Comparison of ENCODE assay signal across 9 cellular contexts in genomic region chr6:73394577-73395354, GRCh38. TPM values are rescaled to one million over a fixed set of nuclear protein-coding genes. Genes with fewer than 3 reads are reported as not detected.
DNase-seq lines count a peak whose midpoint lies in the region; ATAC-seq and TF ChIP-seq lines count a peak whose summit lies in the region.
"Had no signal": no experiment of that assay in that cellular context is flagged by ENCODE, and none has a peak within 500 bp of the region (broad histone marks: within the 10 kb centered on the region; RNA-seq: fewer than 3 reads in every experiment).

Gene DDX43, plus strand, starts transcription at chr6:73394828. Its CDS starts 78 bp downstream, at chr6:73394906.

- DNase-seq in SK-N-SH: peak; percentile 29
- DNase-seq in T1000 (lab: John Stamatoyannopoulos, UW): peak; percentile 96
- DNase-seq in erythroblast (lab: John Stamatoyannopoulos, UW): peak; percentile 16 to 27
- no peak for DNase-seq in superior temporal gyrus (ENCODE audit: extremely low spot score)
- no peak for DNase-seq in BE2C

- WGBS in SK-N-SH (ENCODE audit: low lambda C conversion rate): 91% methylated on average over 51 of the region's 54 CpGs

- CTCF ChIA-PET in SK-N-SH (lab: Yijun Ruan, JAX): interaction anchor here (1.1 kb wide), 1 partner anchor 14 kb away, joined by 4 read pairs; no protein-coding TSS in a partner anchor

- H3K9ac ChIP-seq in SK-N-SH (no peak within 1 kb of the TSS), parathyroid adenoma (no peak within 1 kb of the TSS)

- no peaks in the 10 kb centered on the region for H3F3A ChIP-seq in SK-N-SH (replicated peaks; ENCODE audit: insufficient read depth)

- H3K4me1 ChIP-seq in SK-N-SH (ENCODE audit: control insufficient read depth in 1 of 2, insufficient read depth in 2 of 2, low read depth in 1 of 2, low read length in 1 of 2) (no peaks in the 10 kb centered on the region), parathyroid adenoma (no peaks in the 10 kb centered on the region), BE2C (no peaks in the 10 kb centered on the region)

- no peak for TF ChIP-seq POLR2A in erythroblast (IDR thresholded peaks at IDR 0.05; ENCODE audit: low read length)

- H3K4me3 ChIP-seq in SK-N-SH (ENCODE audit: low read depth in 2 of 2, low read length in 1 of 2) (no peak within 1 kb of the TSS), parathyroid adenoma (ENCODE audit: low read depth, low read length) (no peak within 1 kb of the TSS), BE2C (ENCODE audit: low read depth, low read length) (no peak within 1 kb of the TSS)
- H3K4me3 ChIP-seq: A549 had no signal

- H3K79me2 ChIP-seq in SK-N-SH (ENCODE audit: insufficient read depth) (no peaks in the 10 kb centered on the region), parathyroid adenoma (no peaks in the 10 kb centered on the region)

- H3K27me3 ChIP-seq in SK-N-SH (ENCODE audit: insufficient read depth) (no peaks in the 10 kb centered on the region), parathyroid adenoma (ENCODE audit: control insufficient read depth, insufficient read depth, low read length) (no peaks in the 10 kb centered on the region), BE2C (no peaks in the 10 kb centered on the region)

- TF ChIP-seq RAD21 in SK-N-SH (IDR thresholded peaks at IDR 0.05; ENCODE audit: low read length): no peak

- no peak for TF ChIP-seq EP300 in SK-N-SH (IDR thresholded peaks at IDR 0.05; ENCODE audit: borderline replicate concordance in 1 of 2, low read depth in 1 of 2, low read length in 1 of 2)

- TF ChIP-seq CTCF in SK-N-SH (IDR thresholded peaks at IDR 0.05) (no peak), parathyroid adenoma (IDR thresholded peaks at IDR 0.05) (no peak), BE2C (IDR thresholded peaks at IDR 0.05; ENCODE audit: low read depth, low read length) (no peak)

- H3K9me3 ChIP-seq in SK-N-SH: no peaks in the 10 kb centered on the region
- H3K9me3 ChIP-seq in parathyroid adenoma (ENCODE audit: control insufficient read depth, low read length): no peaks in the 10 kb centered on the region
- H3K9me3 ChIP-seq in BE2C: no peaks in the 10 kb centered on the region
- H3K9me3 ChIP-seq: A549 had no signal

- no peak for ATAC-seq in SK-N-SH treated with all-trans-retinoic acid at 6 μM for 48 hours
- no peak for ATAC-seq in GM21367 (IDR thresholded peaks at IDR 0.05; ENCODE audit: unreplicated experiment)
- ATAC-seq: A549 had no signal

- H3K4me2 ChIP-seq in SK-N-SH (no peak within 1 kb of the TSS), parathyroid adenoma (ENCODE audit: low read length) (peak within 1 kb of the TSS; percentile 45)
- H3K4me2 ChIP-seq: A549 had no signal

- H3K9me2 ChIP-seq in SK-N-SH: no peaks in the 10 kb centered on the region

- H3K27ac ChIP-seq in SK-N-SH (ENCODE audit: low read depth in 2 of 2, low read length in 1 of 2) (no peak within 1 kb of the TSS), parathyroid adenoma (no peak within 1 kb of the TSS)
- H3K27ac ChIP-seq: A549 had no signal

- POLR2A ChIA-PET in SK-N-SH (lab: Yijun Ruan, JAX): no interaction called here

- H3K36me3 ChIP-seq in SK-N-SH (replicated peaks in 1 of 2; ENCODE audit: control insufficient read depth in 1 of 2, insufficient read depth in 2 of 2, low read length in 1 of 2) (no peaks in the 10 kb centered on the region), parathyroid adenoma (ENCODE audit: control insufficient read depth, insufficient read depth, low read length) (no peaks in the 10 kb centered on the region), BE2C (no peaks in the 10 kb centered on the region)

- no peaks in the 10 kb centered on the region for H4K20me1 ChIP-seq in SK-N-SH (ENCODE audit: insufficient read depth)

- H2AFZ ChIP-seq in SK-N-SH (ENCODE audit: low read depth): no peak within 1 kb of the TSS
- H2AFZ ChIP-seq in parathyroid adenoma: peak within 1 kb of the TSS; percentile 55

TF ChIP-seq in SK-N-SH, 30 proteins besides CTCF, POLR2A, EP300 and RAD21 (continues in another document):
- TF ChIP-seq YY1 (IDR thresholded peaks at IDR 0.05; ENCODE audit: low read depth) (no peak), SMC3 (IDR thresholded peaks at IDR 0.05; ENCODE audit: low read depth, low read length) (no peak), GATA2 (CRISPR knock-in tag; IDR thresholded peaks at IDR 0.05) (no peak), IRF3 (IDR thresholded peaks at IDR 0.05; ENCODE audit: low read depth, low read length) (no peak), TAF1 (IDR thresholded peaks at IDR 0.05; ENCODE audit: borderline replicate concordance, low read depth, low read length) (no peak), EZH2phosphoT487 (IDR thresholded peaks at IDR 0.05; ENCODE audit: borderline replicate concordance, low read depth) (no peak), FOXM1 (IDR thresholded peaks at IDR 0.05; ENCODE audit: low read depth) (no peak), JUND (IDR thresholded peaks at IDR 0.05) (no peak), POLR2AphosphoS5 (IDR thresholded peaks at IDR 0.05; ENCODE audit: low read depth, low read length) (no peak), RXRA (IDR thresholded peaks at IDR 0.05; ENCODE audit: borderline replicate concordance, low read depth) (no peak), RCOR1 (IDR thresholded peaks at IDR 0.05; ENCODE audit: low read length) (no peak), ZBTB33 (IDR thresholded peaks at IDR 0.05; ENCODE audit: borderline replicate concordance, low read depth) (no peak)

TF ChIP-seq in SK-N-SH treated with all-trans-retinoic acid at 6 μM for 48 hours, 23 proteins besides CTCF, POLR2A, EP300 and RAD21:
- TF ChIP-seq ZNF8 (CRISPR knock-in tag; IDR thresholded peaks at IDR 0.05) (no peak), PATZ1 (CRISPR knock-in tag; IDR thresholded peaks at IDR 0.05; ENCODE audit: borderline replicate concordance) (no peak), CSRNP3 (CRISPR knock-in tag; IDR thresholded peaks at IDR 0.05) (no peak), ISL1 (CRISPR knock-in tag; IDR thresholded peaks at IDR 0.05) (no peak), POU6F1 (CRISPR knock-in tag; IDR thresholded peaks at IDR 0.05; ENCODE audit: borderline replicate concordance, low read depth) (no peak), ARNTL (CRISPR knock-in tag; IDR thresholded peaks at IDR 0.05; ENCODE audit: borderline replicate concordance, low read depth) (no peak), RARB (CRISPR knock-in tag; IDR thresholded peaks at IDR 0.05) (no peak), ZNF565 (CRISPR knock-in tag; conservative IDR thresholded peaks at IDR 0.05; ENCODE audit: low read depth) (no peak), TCF4 (CRISPR knock-in tag; IDR thresholded peaks at IDR 0.05; ENCODE audit: borderline replicate concordance) (no peak), ZFP3 (CRISPR knock-in tag; IDR thresholded peaks at IDR 0.05) (no peak), BACH2 (CRISPR knock-in tag; IDR thresholded peaks at IDR 0.05; ENCODE audit: borderline replicate concordance) (no peak), GLIS3 (CRISPR knock-in tag; IDR thresholded peaks at IDR 0.05) (no peak), PPARA (CRISPR knock-in tag; IDR thresholded peaks at IDR 0.05; ENCODE audit: borderline replicate concordance) (no peak), ESRRG (CRISPR knock-in tag; IDR thresholded peaks at IDR 0.05) (no peak)

RNA-seq across cellular contexts. Expression of gene DDX43, which starts in this region (rescaled TPM):
- not detected in 2 replicates for polyA plus RNA-seq in SK-N-SH (2012; rRNA removed)
- polyA plus RNA-seq in SK-N-SH (2012; cell fraction: cytosol; rRNA removed): not detected in 2 replicates
- not detected in 2 replicates for polyA plus RNA-seq in SK-N-SH (2012; cell fraction: nucleus; rRNA removed)
- not detected for polyA plus RNA-seq in BE2C (2012; ENCODE audit: insufficient read depth, insufficient read length, low read depth)
- polyA plus RNA-seq: A549 had no signal

Comparison
In these comparisons a context has a peak if more than half of its experiments do, and no peak if none do; other contexts are left out.
1. Peak in DNase-seq in SK-N-SH; RNA of the gene not detected or under 1 TPM.
2. DNase-seq: peak in T1000 (single experiment) and erythroblast (2 of 2); none in superior temporal gyrus (single experiment) and BE2C (single experiment).